In the genomic region with DNA sequence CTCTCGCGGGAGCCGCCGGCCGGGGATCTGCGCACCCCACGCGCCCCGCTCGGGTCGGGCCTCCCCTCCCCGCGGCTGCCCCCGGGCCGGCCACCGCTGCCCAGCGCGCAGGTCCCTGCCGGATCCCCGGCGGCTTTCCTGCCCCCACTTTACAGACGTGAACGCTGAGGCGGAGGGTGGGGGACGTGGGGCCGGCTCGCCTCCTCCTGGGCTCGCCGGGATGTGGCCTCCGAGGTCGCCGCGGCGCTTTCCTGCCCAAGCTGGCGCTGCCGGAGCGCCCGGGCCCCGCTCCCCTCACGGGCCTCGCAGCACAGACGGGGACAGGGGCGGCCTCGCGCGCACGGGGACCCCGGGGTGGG, we compare ENCODE assay signal across 1 cellular context.
A peak's percentile ranks its signal among the peaks of the same experiment; 100 is the strongest.
TF ChIP-seq lines count a peak whose summit lies in the region.

No MANE protein-coding gene starts in this region.

TF ChIP-seq in HepG2, 621 proteins besides CTCF, POLR2A, EP300 and RAD21:
- no peak for TF ChIP-seq GPN1 (CRISPR knock-in tag; IDR thresholded peaks at IDR 0.05; ENCODE audit: borderline replicate concordance)
- TF ChIP-seq ZNF629 (CRISPR knock-in tag; conservative IDR thresholded peaks at IDR 0.05): peak; percentile 95
- no peak for TF ChIP-seq ZNF362 (CRISPR knock-in tag; IDR thresholded peaks at IDR 0.05; ENCODE audit: borderline replicate concordance)
- no peak for TF ChIP-seq MTERF4 (CRISPR knock-in tag; IDR thresholded peaks at IDR 0.05)
- TF ChIP-seq PAXIP1 (CRISPR knock-in tag; conservative IDR thresholded peaks at IDR 0.05): no peak
- peak; percentile 93 for TF ChIP-seq RNF2 (conservative IDR thresholded peaks at IDR 0.05; ENCODE audit: low read depth)
- TF ChIP-seq, protein P1, sequence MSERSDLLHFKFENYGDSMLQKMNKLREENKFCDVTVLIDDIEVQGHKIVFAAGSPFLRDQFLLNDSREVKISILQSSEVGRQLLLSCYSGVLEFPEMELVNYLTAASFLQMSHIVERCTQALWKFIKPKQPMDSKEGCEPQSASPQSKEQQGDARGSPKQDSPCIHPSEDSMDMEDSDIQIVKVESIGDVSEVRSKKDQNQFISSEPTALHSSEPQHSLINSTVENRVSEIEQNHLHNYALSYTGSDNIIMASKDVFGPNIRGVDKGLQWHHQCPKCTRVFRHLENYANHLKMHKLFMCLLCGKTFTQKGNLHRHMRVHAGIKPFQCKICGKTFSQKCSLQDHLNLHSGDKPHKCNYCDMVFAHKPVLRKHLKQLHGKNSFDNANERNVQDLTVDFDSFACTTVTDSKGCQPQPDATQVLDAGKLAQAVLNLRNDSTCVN (CRISPR knock-in tag; IDR thresholded peaks at IDR 0.05; ENCODE audit: borderline replicate concordance): no peak
- TF ChIP-seq ARHGAP35 (CRISPR knock-in tag; IDR thresholded peaks at IDR 0.05; ENCODE audit: borderline replicate concordance): no peak
- no peak for TF ChIP-seq REL (CRISPR knock-in tag; conservative IDR thresholded peaks at IDR 0.05)
- no peak for TF ChIP-seq KAT7 (CRISPR knock-in tag; IDR thresholded peaks at IDR 0.05; ENCODE audit: borderline replicate concordance)
- TF ChIP-seq, protein P2, sequence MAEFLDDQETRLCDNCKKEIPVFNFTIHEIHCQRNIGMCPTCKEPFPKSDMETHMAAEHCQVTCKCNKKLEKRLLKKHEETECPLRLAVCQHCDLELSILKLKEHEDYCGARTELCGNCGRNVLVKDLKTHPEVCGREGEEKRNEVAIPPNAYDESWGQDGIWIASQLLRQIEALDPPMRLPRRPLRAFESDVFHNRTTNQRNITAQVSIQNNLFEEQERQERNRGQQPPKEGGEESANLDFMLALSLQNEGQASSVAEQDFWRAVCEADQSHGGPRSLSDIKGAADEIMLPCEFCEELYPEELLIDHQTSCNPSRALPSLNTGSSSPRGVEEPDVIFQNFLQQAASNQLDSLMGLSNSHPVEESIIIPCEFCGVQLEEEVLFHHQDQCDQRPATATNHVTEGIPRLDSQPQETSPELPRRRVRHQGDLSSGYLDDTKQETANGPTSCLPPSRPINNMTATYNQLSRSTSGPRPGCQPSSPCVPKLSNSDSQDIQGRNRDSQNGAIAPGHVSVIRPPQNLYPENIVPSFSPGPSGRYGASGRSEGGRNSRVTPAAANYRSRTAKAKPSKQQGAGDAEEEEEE (CRISPR knock-in tag; IDR thresholded peaks at IDR 0.05; ENCODE audit: borderline replicate concordance): no peak
- 0 out of 2 replicates have a peak, but pooled peaks have one; percentile 10 for TF ChIP-seq KDM1A (CRISPR knock-in tag; IDR thresholded peaks at IDR 0.05)
- TF ChIP-seq HNRNPK (IDR thresholded peaks at IDR 0.05; ENCODE audit: low read depth, low read length, poor library complexity, severe bottlenecking): peak; percentile 3
- no peak for TF ChIP-seq MAFF (IDR thresholded peaks at IDR 0.05; ENCODE audit: low read depth, low read length)
- TF ChIP-seq, protein P3, sequence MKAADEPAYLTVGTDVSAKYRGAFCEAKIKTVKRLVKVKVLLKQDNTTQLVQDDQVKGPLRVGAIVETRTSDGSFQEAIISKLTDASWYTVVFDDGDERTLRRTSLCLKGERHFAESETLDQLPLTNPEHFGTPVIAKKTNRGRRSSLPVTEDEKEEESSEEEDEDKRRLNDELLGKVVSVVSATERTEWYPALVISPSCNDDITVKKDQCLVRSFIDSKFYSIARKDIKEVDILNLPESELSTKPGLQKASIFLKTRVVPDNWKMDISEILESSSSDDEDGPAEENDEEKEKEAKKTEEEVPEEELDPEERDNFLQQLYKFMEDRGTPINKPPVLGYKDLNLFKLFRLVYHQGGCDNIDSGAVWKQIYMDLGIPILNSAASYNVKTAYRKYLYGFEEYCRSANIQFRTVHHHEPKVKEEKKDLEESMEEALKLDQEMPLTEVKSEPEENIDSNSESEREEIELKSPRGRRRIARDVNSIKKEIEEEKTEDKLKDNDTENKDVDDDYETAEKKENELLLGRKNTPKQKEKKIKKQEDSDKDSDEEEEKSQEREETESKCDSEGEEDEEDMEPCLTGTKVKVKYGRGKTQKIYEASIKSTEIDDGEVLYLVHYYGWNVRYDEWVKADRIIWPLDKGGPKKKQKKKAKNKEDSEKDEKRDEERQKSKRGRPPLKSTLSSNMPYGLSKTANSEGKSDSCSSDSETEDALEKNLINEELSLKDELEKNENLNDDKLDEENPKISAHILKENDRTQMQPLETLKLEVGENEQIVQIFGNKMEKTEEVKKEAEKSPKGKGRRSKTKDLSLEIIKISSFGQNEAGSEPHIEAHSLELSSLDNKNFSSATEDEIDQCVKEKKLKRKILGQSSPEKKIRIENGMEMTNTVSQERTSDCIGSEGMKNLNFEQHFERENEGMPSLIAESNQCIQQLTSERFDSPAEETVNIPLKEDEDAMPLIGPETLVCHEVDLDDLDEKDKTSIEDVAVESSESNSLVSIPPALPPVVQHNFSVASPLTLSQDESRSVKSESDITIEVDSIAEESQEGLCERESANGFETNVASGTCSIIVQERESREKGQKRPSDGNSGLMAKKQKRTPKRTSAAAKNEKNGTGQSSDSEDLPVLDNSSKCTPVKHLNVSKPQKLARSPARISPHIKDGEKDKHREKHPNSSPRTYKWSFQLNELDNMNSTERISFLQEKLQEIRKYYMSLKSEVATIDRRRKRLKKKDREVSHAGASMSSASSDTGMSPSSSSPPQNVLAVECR (CRISPR knock-in tag; IDR thresholded peaks at IDR 0.05; ENCODE audit: borderline replicate concordance): 0 out of 2 replicates have a peak, but pooled peaks have one; percentile 31
- TF ChIP-seq, protein P4, sequence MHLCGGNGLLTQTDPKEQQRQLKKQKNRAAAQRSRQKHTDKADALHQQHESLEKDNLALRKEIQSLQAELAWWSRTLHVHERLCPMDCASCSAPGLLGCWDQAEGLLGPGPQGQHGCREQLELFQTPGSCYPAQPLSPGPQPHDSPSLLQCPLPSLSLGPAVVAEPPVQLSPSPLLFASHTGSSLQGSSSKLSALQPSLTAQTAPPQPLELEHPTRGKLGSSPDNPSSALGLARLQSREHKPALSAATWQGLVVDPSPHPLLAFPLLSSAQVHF (CRISPR knock-in tag; IDR thresholded peaks at IDR 0.05): no peak
- TF ChIP-seq SCMH1 (CRISPR knock-in tag; IDR thresholded peaks at IDR 0.05; ENCODE audit: borderline replicate concordance): no peak
- no peak for TF ChIP-seq ATF7 (IDR thresholded peaks at IDR 0.05)
- no peak for TF ChIP-seq ATF7 (CRISPR knock-in tag; IDR thresholded peaks at IDR 0.05)
- TF ChIP-seq GABPB1 (CRISPR knock-in tag; IDR thresholded peaks at IDR 0.05): peak; percentile 9; the same call in 1 of the 2 replicates
- peak; percentile 19; the same call in 1 of the 2 replicates for TF ChIP-seq SPEN (CRISPR knock-in tag; IDR thresholded peaks at IDR 0.05; ENCODE audit: low read depth)
- TF ChIP-seq MAZ (IDR thresholded peaks at IDR 0.05; ENCODE audit: borderline replicate concordance, low read depth, low read length): no peak; the same call in 1 of the 2 replicates
- 0 out of 2 replicates have a peak, but pooled peaks have one; percentile 26 for TF ChIP-seq MAZ (CRISPR knock-in tag; IDR thresholded peaks at IDR 0.05; ENCODE audit: low read depth)
- peak; percentile 2; the same call in 1 of the 2 replicates for TF ChIP-seq YEATS4 (CRISPR knock-in tag; IDR thresholded peaks at IDR 0.05; ENCODE audit: borderline replicate concordance)
- no peak for TF ChIP-seq TCF12 (IDR thresholded peaks at IDR 0.05)
- no peak for TF ChIP-seq TCF12 (CRISPR knock-in tag; IDR thresholded peaks at IDR 0.05)
- TF ChIP-seq SMAD9 (CRISPR knock-in tag; IDR thresholded peaks at IDR 0.05): no peak
- 0 out of 2 replicates have a peak, but pooled peaks have one; percentile 3 for TF ChIP-seq HOXA3 (CRISPR knock-in tag; IDR thresholded peaks at IDR 0.05)
- 0 out of 2 replicates have a peak, but pooled peaks have one; percentile 13 for TF ChIP-seq ZNF451 (CRISPR knock-in tag; IDR thresholded peaks at IDR 0.05)
- TF ChIP-seq, protein P5, sequence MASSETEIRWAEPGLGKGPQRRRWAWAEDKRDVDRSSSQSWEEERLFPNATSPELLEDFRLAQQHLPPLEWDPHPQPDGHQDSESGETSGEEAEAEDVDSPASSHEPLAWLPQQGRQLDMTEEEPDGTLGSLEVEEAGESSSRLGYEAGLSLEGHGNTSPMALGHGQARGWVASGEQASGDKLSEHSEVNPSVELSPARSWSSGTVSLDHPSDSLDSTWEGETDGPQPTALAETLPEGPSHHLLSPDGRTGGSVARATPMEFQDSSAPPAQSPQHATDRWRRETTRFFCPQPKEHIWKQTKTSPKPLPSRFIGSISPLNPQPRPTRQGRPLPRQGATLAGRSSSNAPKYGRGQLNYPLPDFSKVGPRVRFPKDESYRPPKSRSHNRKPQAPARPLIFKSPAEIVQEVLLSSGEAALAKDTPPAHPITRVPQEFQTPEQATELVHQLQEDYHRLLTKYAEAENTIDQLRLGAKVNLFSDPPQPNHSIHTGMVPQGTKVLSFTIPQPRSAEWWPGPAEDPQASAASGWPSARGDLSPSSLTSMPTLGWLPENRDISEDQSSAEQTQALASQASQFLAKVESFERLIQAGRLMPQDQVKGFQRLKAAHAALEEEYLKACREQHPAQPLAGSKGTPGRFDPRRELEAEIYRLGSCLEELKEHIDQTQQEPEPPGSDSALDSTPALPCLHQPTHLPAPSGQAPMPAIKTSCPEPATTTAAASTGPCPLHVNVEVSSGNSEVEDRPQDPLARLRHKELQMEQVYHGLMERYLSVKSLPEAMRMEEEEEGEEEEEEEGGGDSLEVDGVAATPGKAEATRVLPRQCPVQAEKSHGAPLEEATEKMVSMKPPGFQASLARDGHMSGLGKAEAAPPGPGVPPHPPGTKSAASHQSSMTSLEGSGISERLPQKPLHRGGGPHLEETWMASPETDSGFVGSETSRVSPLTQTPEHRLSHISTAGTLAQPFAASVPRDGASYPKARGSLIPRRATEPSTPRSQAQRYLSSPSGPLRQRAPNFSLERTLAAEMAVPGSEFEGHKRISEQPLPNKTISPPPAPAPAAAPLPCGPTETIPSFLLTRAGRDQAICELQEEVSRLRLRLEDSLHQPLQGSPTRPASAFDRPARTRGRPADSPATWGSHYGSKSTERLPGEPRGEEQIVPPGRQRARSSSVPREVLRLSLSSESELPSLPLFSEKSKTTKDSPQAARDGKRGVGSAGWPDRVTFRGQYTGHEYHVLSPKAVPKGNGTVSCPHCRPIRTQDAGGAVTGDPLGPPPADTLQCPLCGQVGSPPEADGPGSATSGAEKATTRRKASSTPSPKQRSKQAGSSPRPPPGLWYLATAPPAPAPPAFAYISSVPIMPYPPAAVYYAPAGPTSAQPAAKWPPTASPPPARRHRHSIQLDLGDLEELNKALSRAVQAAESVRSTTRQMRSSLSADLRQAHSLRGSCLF (CRISPR knock-in tag; IDR thresholded peaks at IDR 0.05; ENCODE audit: borderline replicate concordance): no peak
- TF ChIP-seq NFKB2 (CRISPR knock-in tag; IDR thresholded peaks at IDR 0.05; ENCODE audit: borderline replicate concordance): no peak
- peak; percentile 17; the same call in 1 of the 2 replicates for TF ChIP-seq ZFY (CRISPR knock-in tag; IDR thresholded peaks at IDR 0.05)
- TF ChIP-seq ZNF652 (CRISPR knock-in tag; IDR thresholded peaks at IDR 0.05; ENCODE audit: borderline replicate concordance, low read depth): no peak
- peak; percentile 24; the same call in 1 of the 2 replicates for TF ChIP-seq CCDC6 (CRISPR knock-in tag; IDR thresholded peaks at IDR 0.05)
- TF ChIP-seq BCL6 (CRISPR knock-in tag; IDR thresholded peaks at IDR 0.05): peak; percentile 39; the same call in 1 of the 2 replicates
- peak; percentile 34 for TF ChIP-seq RBM39 (IDR thresholded peaks at IDR 0.05; ENCODE audit: low read depth, low read length, poor library complexity, severe bottlenecking)
- no peak for TF ChIP-seq ZNF337 (CRISPR knock-in tag; IDR thresholded peaks at IDR 0.05; ENCODE audit: borderline replicate concordance, low read depth)
- no peak for TF ChIP-seq ZNF780A (CRISPR knock-in tag; IDR thresholded peaks at IDR 0.05)
- TF ChIP-seq ZNF878 (CRISPR knock-in tag; IDR thresholded peaks at IDR 0.05): no peak
- no peak for TF ChIP-seq ZNF563 (CRISPR knock-in tag; IDR thresholded peaks at IDR 0.05)
- 0 out of 2 replicates have a peak, but pooled peaks have one; percentile 9 for TF ChIP-seq KDM2A (CRISPR knock-in tag; IDR thresholded peaks at IDR 0.05; ENCODE audit: borderline replicate concordance, low read depth)
